In the genomic region with DNA sequence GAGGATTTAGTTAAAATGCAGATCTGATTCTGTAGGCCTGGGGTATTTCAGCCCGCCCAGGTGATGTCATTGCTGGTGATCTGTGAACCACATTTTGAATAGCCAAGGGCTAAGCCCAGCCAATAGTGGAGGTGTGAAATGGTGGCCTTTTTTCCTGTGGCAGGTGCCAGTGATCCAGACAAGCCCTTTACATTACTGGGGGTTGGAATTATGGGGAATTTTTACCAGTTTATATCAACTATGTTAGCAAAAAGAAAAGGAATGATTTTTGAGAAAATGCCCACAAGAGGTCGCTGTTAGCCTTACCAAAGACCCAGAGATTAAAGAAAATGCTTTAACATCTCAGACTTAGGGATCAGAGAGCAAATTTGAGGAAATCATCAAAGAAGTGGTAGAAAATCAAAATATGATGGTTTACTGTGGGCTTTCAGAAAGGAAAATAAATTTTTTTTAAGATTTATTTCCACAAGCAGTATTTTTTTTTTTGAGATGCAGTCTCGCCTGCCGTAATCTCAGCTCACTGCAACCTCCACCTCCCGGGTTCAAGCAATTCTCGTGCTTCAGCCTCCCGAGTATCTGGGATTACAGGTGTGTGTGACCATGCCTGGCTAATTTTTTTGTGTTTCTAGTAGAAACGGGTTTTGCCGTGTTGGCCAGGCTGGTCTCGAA, we compare ENCODE assay signal across 7 cellular contexts. TPM values are rescaled to one million over a fixed set of nuclear protein-coding genes. Genes with fewer than 3 reads are reported as not detected.
A peak's percentile ranks its signal among the peaks of the same experiment; 100 is the strongest.
DNase-seq lines count a peak whose midpoint lies in the region; ATAC-seq and TF ChIP-seq lines count a peak whose summit lies in the region.

No MANE protein-coding gene starts in this region.

- 0 out of 2 replicates have a peak, but pooled peaks cover 3% of the 10 kb centered on the region for H3F3A ChIP-seq in GM23338 (replicated peaks; ENCODE audit: low read depth)

- H3K4me3 ChIP-seq in GM23338 (no peak overlapping the region), mammary epithelial cell (replicated peaks in 1 of 3; ENCODE audit: insufficient read depth in 1 of 3, low read depth in 2 of 3, low read length in 3 of 3) (no peak overlapping the region), lung (no peak overlapping the region), MG63 (no peak overlapping the region)

- H3K4me2 ChIP-seq in GM23338 (no peak overlapping the region), mammary epithelial cell (ENCODE audit: insufficient read depth, low read depth, low read length) (no peak overlapping the region)

- intact Hi-C loops in mammary epithelial cell (cut with micrococcal nuclease): loop anchor here (1.0 to 2.0 kb wide), 2 partner anchors 35 to 327 kb away; no protein-coding TSS in a partner anchor

- H3K9me2 ChIP-seq in GM23338 (ENCODE audit: insufficient read depth): no peaks in the 10 kb centered on the region

- H3K4me1 Mint-ChIP-seq in GM23338: peaks cover 12% of the 10 kb centered on the region

- in situ Hi-C loops in mammary epithelial cell (cut with MboI; ENCODE audit: low sequenced_read_pairs in 2 of 2): no loop called here

- H3K4me1 ChIP-seq in GM23338 (ENCODE audit: insufficient read depth): no peaks in the 10 kb centered on the region
- no peaks in the 10 kb centered on the region for H3K4me1 ChIP-seq in mammary epithelial cell (ENCODE audit: insufficient read depth, low read length)
- H3K4me1 ChIP-seq in lung (ENCODE audit: control insufficient read depth in 2 of 2, insufficient read depth in 2 of 2, low read length in 2 of 2): peaks cover 0 to 5% of the 10 kb centered on the region in 2 donors

- H3K9me3 Mint-ChIP-seq in GM23338: peaks cover 10% of the 10 kb centered on the region

- DNase-seq in D341Med (ENCODE audit: low spot score) (peak; percentile 40), GM23338 (ENCODE audit: low spot score) (peak; percentile 85), NCI-H748 treated with DMSO at 0.1 percent for 48 hours (lab: John Stamatoyannopoulos, UW) (peak; percentile 56), mammary epithelial cell (peak; percentile 20), lung (ENCODE audit: low spot score) (no peak), MG63 (no peak)

- peaks cover 27% of the 10 kb centered on the region for H3K36me3 Mint-ChIP-seq in GM23338 (ENCODE audit: low read depth)

- H3K9ac ChIP-seq in mammary epithelial cell (ENCODE audit: insufficient read depth, low read length): no peak overlapping the region

- TF ChIP-seq CTCF in GM23338 (conservative IDR thresholded peaks at IDR 0.05; ENCODE audit: low read depth in 2 of 2): peak; percentile 57 to 92
- TF ChIP-seq CTCF in mammary epithelial cell (conservative IDR thresholded peaks at IDR 0.05 in 1 of 2, IDR thresholded peaks at IDR 0.05 in 1 of 2; ENCODE audit: extremely low read depth in 1 of 2, insufficient read depth in 1 of 2, low read depth in 1 of 2, low read length in 2 of 2): peak; percentile 60 to 66
- peak; percentile 35 for TF ChIP-seq CTCF in lung (IDR thresholded peaks at IDR 0.05; ENCODE audit: control extremely low read depth, extremely low read depth)

- no peaks in the 10 kb centered on the region for H3K36me3 ChIP-seq in GM23338 (ENCODE audit: insufficient read depth)
- H3K36me3 ChIP-seq in mammary epithelial cell (ENCODE audit: insufficient read depth, low read length): no peaks in the 10 kb centered on the region
- H3K36me3 ChIP-seq in lung (ENCODE audit: control insufficient read depth in 2 of 2, insufficient read depth in 2 of 2, low read length in 2 of 2): no peaks in the 10 kb centered on the region
- H3K36me3 ChIP-seq in MG63: no peaks in the 10 kb centered on the region; the same call in 1 of the 2 replicates

- CTCF ChIA-PET in mammary epithelial cell (lab: Charles Lee; ENCODE audit: low non-redundant PET): no interaction called here

- H2AFZ ChIP-seq in GM23338 (no peak overlapping the region), mammary epithelial cell (ENCODE audit: low read depth, low read length) (no peak overlapping the region)

- 58% methylated on average over 6 of the region's 10 CpGs for WGBS in mammary epithelial cell (ENCODE audit: low coverage, missing lambda C conversion rate)
- 79 to 85% methylated on average over 10 of the region's 10 CpGs for WGBS in lung, 2 donors

- no TSS peak for BruUV-seq in mammary epithelial cell (replicated peaks; lab: Mats Ljungman, UMichigan)

- H3K9me3 ChIP-seq in mammary epithelial cell (replicated peaks; ENCODE audit: insufficient read depth, low read length) (no peaks in the 10 kb centered on the region), lung (ENCODE audit: control insufficient read depth in 2 of 2, insufficient read depth in 1 of 2, low read length in 1 of 2) (peaks cover 0 to 3% of the 10 kb centered on the region in 2 donors), MG63 (no peaks in the 10 kb centered on the region)

- H3K4me3 Mint-ChIP-seq in GM23338: no peak overlapping the region

- dilution Hi-C loops in mammary epithelial cell (cut with HindIII; ENCODE audit: low sequenced_read_pairs): no loop called here

- peak overlapping the region; percentile 47 for H3K27ac Mint-ChIP-seq in GM23338

- no peaks in the 10 kb centered on the region for H3K27me3 ChIP-seq in GM23338 (ENCODE audit: insufficient read depth)
- H3K27me3 ChIP-seq in mammary epithelial cell (ENCODE audit: insufficient read depth, low read length): no peaks in the 10 kb centered on the region
- H3K27me3 ChIP-seq in lung (ENCODE audit: control insufficient read depth, insufficient read depth): no peaks in the 10 kb centered on the region
- no peaks in the 10 kb centered on the region for H3K27me3 ChIP-seq in MG63

- H3K27me3 Mint-ChIP-seq in GM23338 (ENCODE audit: insufficient read depth, low read depth, poor library complexity): peaks cover 13% of the 10 kb centered on the region

- ATAC-seq in GM23338: no peak
- no peak for ATAC-seq in lung (ENCODE audit: insufficient read depth, low FRiP score)
- no peak for ATAC-seq in GM19328 (IDR thresholded peaks at IDR 0.05; ENCODE audit: unreplicated experiment)

- no peak overlapping the region for H3K27ac ChIP-seq in GM23338 (ENCODE audit: low read depth)
- H3K27ac ChIP-seq in mammary epithelial cell (ENCODE audit: insufficient read depth, low read depth, low read length): no peak overlapping the region
- no peak overlapping the region for H3K27ac ChIP-seq in lung (ENCODE audit: low read depth in 1 of 2, low read length in 1 of 2)

- peaks cover 51% of the 10 kb centered on the region for H3K79me2 ChIP-seq in GM23338 (replicated peaks; ENCODE audit: insufficient read depth)
- peaks cover 39% of the 10 kb centered on the region for H3K79me2 ChIP-seq in mammary epithelial cell (ENCODE audit: insufficient read depth, low read length)

- H4K20me1 ChIP-seq in GM23338 (replicated peaks; ENCODE audit: insufficient read depth) (no peaks in the 10 kb centered on the region), mammary epithelial cell (ENCODE audit: insufficient read depth, low read length) (no peaks in the 10 kb centered on the region)

TF ChIP-seq in GM23338, 12 proteins besides CTCF, POLR2A, EP300 and RAD21 (continues in another document):
- TF ChIP-seq POLR2AphosphoS5 (IDR thresholded peaks at IDR 0.05; ENCODE audit: low read depth) (no peak), STAT1 (IDR thresholded peaks at IDR 0.05; ENCODE audit: unreplicated experiment) (no peak), EZH2 (IDR thresholded peaks at IDR 0.05; ENCODE audit: low read depth, unreplicated experiment) (no peak)
- TF ChIP-seq, protein P1, sequence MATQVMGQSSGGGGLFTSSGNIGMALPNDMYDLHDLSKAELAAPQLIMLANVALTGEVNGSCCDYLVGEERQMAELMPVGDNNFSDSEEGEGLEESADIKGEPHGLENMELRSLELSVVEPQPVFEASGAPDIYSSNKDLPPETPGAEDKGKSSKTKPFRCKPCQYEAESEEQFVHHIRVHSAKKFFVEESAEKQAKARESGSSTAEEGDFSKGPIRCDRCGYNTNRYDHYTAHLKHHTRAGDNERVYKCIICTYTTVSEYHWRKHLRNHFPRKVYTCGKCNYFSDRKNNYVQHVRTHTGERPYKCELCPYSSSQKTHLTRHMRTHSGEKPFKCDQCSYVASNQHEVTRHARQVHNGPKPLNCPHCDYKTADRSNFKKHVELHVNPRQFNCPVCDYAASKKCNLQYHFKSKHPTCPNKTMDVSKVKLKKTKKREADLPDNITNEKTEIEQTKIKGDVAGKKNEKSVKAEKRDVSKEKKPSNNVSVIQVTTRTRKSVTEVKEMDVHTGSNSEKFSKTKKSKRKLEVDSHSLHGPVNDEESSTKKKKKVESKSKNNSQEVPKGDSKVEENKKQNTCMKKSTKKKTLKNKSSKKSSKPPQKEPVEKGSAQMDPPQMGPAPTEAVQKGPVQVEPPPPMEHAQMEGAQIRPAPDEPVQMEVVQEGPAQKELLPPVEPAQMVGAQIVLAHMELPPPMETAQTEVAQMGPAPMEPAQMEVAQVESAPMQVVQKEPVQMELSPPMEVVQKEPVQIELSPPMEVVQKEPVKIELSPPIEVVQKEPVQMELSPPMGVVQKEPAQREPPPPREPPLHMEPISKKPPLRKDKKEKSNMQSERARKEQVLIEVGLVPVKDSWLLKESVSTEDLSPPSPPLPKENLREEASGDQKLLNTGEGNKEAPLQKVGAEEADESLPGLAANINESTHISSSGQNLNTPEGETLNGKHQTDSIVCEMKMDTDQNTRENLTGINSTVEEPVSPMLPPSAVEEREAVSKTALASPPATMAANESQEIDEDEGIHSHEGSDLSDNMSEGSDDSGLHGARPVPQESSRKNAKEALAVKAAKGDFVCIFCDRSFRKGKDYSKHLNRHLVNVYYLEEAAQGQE (IDR thresholded peaks at IDR 0.05; ENCODE audit: unreplicated experiment): no peak

RNA-seq across cellular contexts. Expression of gene VPS35L, which starts 3.9 kb away (rescaled TPM):
- 54.6 and 61.3 TPM in 2 replicates for total RNA-seq in GM23338 (2014; rRNA removed; shearing (Covaris generic))
- polyA plus RNA-seq in GM23338 (2016; fragmentation: Nextera tagmentation; extraction: Ambion mirVana): 48.0 and 49.7 TPM in 2 replicates
- total RNA-seq in mammary epithelial cell: 10 to 100 TPM; 35.2 to 63.1 TPM
- 32.2 TPM for polyA plus RNA-seq in mammary epithelial cell
- 126 TPM for polyA minus RNA-seq in mammary epithelial cell
- 10 to 100 TPM; 60.1 to 65.4 TPM for total RNA-seq in lung
- polyA plus RNA-seq in lung: 10 to 100 TPM; 27.4 to 34.0 TPM
- total RNA-seq in MG63 (2014; rRNA removed; shearing (Covaris generic); ENCODE audit: low replicate concordance): 6.7 and 7.6 TPM in 2 replicates

RNA-seq across cellular contexts. Expression of gene CCP110, which starts 35.6 kb away (rescaled TPM):
- total RNA-seq in GM23338 (2014; rRNA removed; shearing (Covaris generic)): 20.9 and 25.4 TPM in 2 replicates
- polyA plus RNA-seq in GM23338 (2016; fragmentation: Nextera tagmentation; extraction: Ambion mirVana) (8.3 and 10.7 TPM in 2 replicates), mammary epithelial cell (4.9 TPM), lung (1 to 10 TPM; 7.4 to 8.7 TPM)
- total RNA-seq in mammary epithelial cell (10 to 100 TPM in 1 of 2 donors, 1 to 10 TPM in 1; 9.3 to 17.2 TPM), lung (10 to 100 TPM; 22.0 to 67.9 TPM)
- 7.3 TPM for polyA minus RNA-seq in mammary epithelial cell
- 10.7 TPM in 2 replicates for total RNA-seq in MG63 (2014; rRNA removed; shearing (Covaris generic); ENCODE audit: low replicate concordance)

RNA-seq across cellular contexts. Expression of gene GDE1, which starts 37.5 kb away (rescaled TPM):
- total RNA-seq in GM23338 (2014; rRNA removed; shearing (Covaris generic)): 60.1 and 69.3 TPM in 2 replicates
- polyA plus RNA-seq in GM23338 (2016; fragmentation: Nextera tagmentation; extraction: Ambion mirVana) (30.0 and 30.8 TPM in 2 replicates), mammary epithelial cell (35.1 TPM), lung (10 to 100 TPM; 38.7 to 50.8 TPM)
- total RNA-seq in mammary epithelial cell (10 to 100 TPM; 48.4 to 61.2 TPM), lung (10 to 100 TPM; 72.0 to 74.9 TPM)
- polyA minus RNA-seq in mammary epithelial cell: 36.3 TPM
- 35.3 and 37.9 TPM in 2 replicates for total RNA-seq in MG63 (2014; rRNA removed; shearing (Covaris generic); ENCODE audit: low replicate concordance)

Comparison
In these comparisons a context has a peak if more than half of its experiments do, and no peak if none do; other contexts are left out.
1. DNase-seq: peak in D341Med (single experiment), GM23338 (single experiment), NCI-H748 treated with DMSO at 0.1 percent for 48 hours (single experiment) and mammary epithelial cell (single experiment); none in lung (single experiment) and MG63 (single experiment).
2. Peak in every context shown above with its lines, with median percentiles within 50 percentile points of each other: CTCF ChIP-seq.